In the genomic region with DNA sequence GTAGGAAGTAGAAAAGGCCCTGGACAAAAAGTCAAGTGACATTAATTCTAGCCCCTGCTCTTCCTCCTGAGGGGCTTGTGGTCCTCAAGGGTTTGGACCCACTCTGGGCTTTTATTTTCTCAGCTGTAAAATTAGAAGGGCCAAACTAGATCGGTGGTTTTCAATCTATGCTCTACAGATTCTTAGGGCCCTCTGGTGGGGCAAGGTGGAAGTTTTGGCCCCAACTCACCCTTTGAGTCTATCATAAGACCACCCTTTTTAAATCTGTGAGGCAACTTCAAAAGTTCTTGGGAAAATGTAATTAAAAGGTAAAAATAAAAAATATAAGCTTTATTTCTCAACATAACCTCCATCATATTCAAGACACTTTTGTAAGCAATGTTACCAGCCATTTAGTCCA, we compare ENCODE assay signal across 11 cellular contexts. TPM values are rescaled to one million over a fixed set of nuclear protein-coding genes. Genes with fewer than 3 reads are reported as not detected.
A peak's percentile ranks its signal among the peaks of the same experiment; 100 is the strongest.
DNase-seq lines count a peak whose midpoint lies in the region; ATAC-seq and TF ChIP-seq lines count a peak whose summit lies in the region.
"Had no signal": no experiment of that assay in that cellular context is flagged by ENCODE, and none has a peak within 500 bp of the region (broad histone marks: within the 10 kb centered on the region; RNA-seq: fewer than 3 reads in every experiment).

No MANE protein-coding gene starts in this region.

- no peaks in the 10 kb centered on the region for H3K36me3 Mint-ChIP-seq in glutamatergic neuron (ENCODE audit: unreplicated experiment)

- no peak overlapping the region for H3K4me3 Mint-ChIP-seq in glutamatergic neuron (ENCODE audit: unreplicated experiment)

- no peak for TF ChIP-seq POLR2A in uterus (IDR thresholded peaks at IDR 0.05)

- intact Hi-C loops in Panc1 (cut with micrococcal nuclease; ENCODE audit: unreplicated experiment), result loop anchor here (10.0 kb wide), 1 partner anchor 114 kb away; no protein-coding TSS in a partner anchor
- intact Hi-C loops in uterus (cut with DNase I; ENCODE audit: low total_unique reads), result loop anchor here (10.0 kb wide), 1 partner anchor 156 kb away; no protein-coding TSS in a partner anchor

- no peak overlapping the region for H3K27ac Mint-ChIP-seq in glutamatergic neuron (ENCODE audit: unreplicated experiment)

- ATAC-seq in Panc1, result no peak

- no peaks in the 10 kb centered on the region for H3K9me3 Mint-ChIP-seq in glutamatergic neuron (ENCODE audit: unreplicated experiment)

- no TSS peak for BruUV-seq in Panc1 (replicated peaks; lab: Mats Ljungman, UMichigan)

- no peak overlapping the region for H3K27ac ChIP-seq in Panc1 (ENCODE audit: low read length)
- no peak overlapping the region for H3K27ac ChIP-seq in uterus

- H3K9me3 ChIP-seq in Panc1 (ENCODE audit: control insufficient read depth, insufficient read depth, low read depth, low read length) (no peaks in the 10 kb centered on the region), uterus (no peaks in the 10 kb centered on the region)

- H3K4me1 Mint-ChIP-seq in glutamatergic neuron (ENCODE audit: low read depth, unreplicated experiment), result no peaks in the 10 kb centered on the region

- H3K27me3 ChIP-seq in Panc1 (ENCODE audit: control insufficient read depth, insufficient read depth, low read length) (peaks cover 9% of the 10 kb centered on the region; the same call in 1 of the 2 replicates), uterus (no peaks in the 10 kb centered on the region)

- CTCF ChIA-PET in Panc1 (lab: Charles Lee), result interaction anchor here (2.1 kb wide), 1 partner anchor 158 kb away, joined by 15 read pairs; no protein-coding TSS in a partner anchor

- H3K36me3 ChIP-seq in Panc1 (ENCODE audit: control insufficient read depth, insufficient read depth, low read length), result no peaks in the 10 kb centered on the region
- no peaks in the 10 kb centered on the region for H3K36me3 ChIP-seq in uterus

- H3K4me3 ChIP-seq in Panc1 (ENCODE audit: low read depth in 2 of 2, low read length in 2 of 2) (no peak overlapping the region), uterus (no peak overlapping the region)

- H3K4me1 ChIP-seq in Panc1 (ENCODE audit: control insufficient read depth, insufficient read depth, low read length) (peaks cover 4% of the 10 kb centered on the region; the same call in 1 of the 2 replicates), uterus (no peaks in the 10 kb centered on the region)

- peak; percentile 19 to 22 for DNase-seq in stimulated activated CD4-positive, alpha-beta T cell treated with anti-CD3 and anti-CD28 coated beads, Interleukin-2, amount 100 ng/mL, for 24 hours
- DNase-seq in stimulated activated CD4-positive, alpha-beta T cell treated with anti-CD3 and anti-CD28 coated beads, Interleukin-4, amount 100 ng/mL, for 4 hours, result no peak
- DNase-seq in Panc1 (ENCODE audit: low read depth, low spot score), result no peak
- DNase-seq in glutamatergic neuron, result no peak
- no peak for DNase-seq in uterus
- no peak for DNase-seq in SW 1271 (lab: John Stamatoyannopoulos, UW)
- no peak for DNase-seq in KG1 (lab: John Stamatoyannopoulos, UW)
- DNase-seq in AG08395 (ENCODE audit: low spot score), result no peak
- DNase-seq: effector CD4-positive, alpha-beta T cell; T-helper 1 cell; trophoblast cell had no signal

- TF ChIP-seq CTCF in Panc1 (IDR thresholded peaks at IDR 0.05) (peak; percentile 63), glutamatergic neuron (IDR thresholded peaks at IDR 0.05; ENCODE audit: partially characterized antibody, unreplicated experiment) (peak; percentile 62), uterus (IDR thresholded peaks at IDR 0.05) (peak in 3 of 4 experiments; percentile 20 to 24 (median 23))

- in situ Hi-C loops in Panc1 (cut with HindIII; ENCODE audit: low pct_unique_long_range_greater_than_20kb, low sequenced_read_pairs), result no loop called here

- POLR2A ChIA-PET in Panc1 (lab: Charles Lee), result no interaction called here

- no peaks in the 10 kb centered on the region for H3K27me3 Mint-ChIP-seq in glutamatergic neuron (ENCODE audit: unreplicated experiment)

RNA-seq across cellular contexts. Expression of gene CFAP161, which starts 25.6 kb away (rescaled TPM):
- 2.7 TPM for total RNA-seq in Panc1 (2021; ENCODE audit: unreplicated experiment)
- 0.13 TPM for polyA plus RNA-seq in Panc1 (2012; ENCODE audit: insufficient read length)
- total RNA-seq in glutamatergic neuron (ENCODE audit: unreplicated experiment), result 0.39 TPM
- total RNA-seq in uterus, result 1 to 10 TPM in 2 of 4 donors, not detected in 2; 2.8 to 3.3 TPM

Comparison
In these comparisons a context has a peak if more than half of its experiments do, and no peak if none do; other contexts are left out.
1. DNase-seq: peak in stimulated activated CD4-positive, alpha-beta T cell treated with anti-CD3 and anti-CD28 coated beads, Interleukin-2, amount 100 ng/mL, for 24 hours (2 of 2); none in stimulated activated CD4-positive, alpha-beta T cell treated with anti-CD3 and anti-CD28 coated beads, Interleukin-4, amount 100 ng/mL, for 4 hours (0 of 2), Panc1 (single experiment), glutamatergic neuron (single experiment), uterus (0 of 2), SW 1271 (0 of 2), KG1 (single experiment) and AG08395 (single experiment).
2. Peak in every context shown above with its lines, with median percentiles within 50 percentile points of each other: CTCF ChIP-seq.